Comparison of ENCODE assay signal across 2 cellular contexts in genomic region chr16:548586-548985, GRCh38.
TF ChIP-seq lines count a peak whose summit lies in the region.

No MANE protein-coding gene starts in this region.

TF ChIP-seq in HepG2, 621 proteins besides CTCF, POLR2A, EP300 and RAD21:
- TF ChIP-seq ZBTB2 (CRISPR knock-in tag; IDR thresholded peaks at IDR 0.05; ENCODE audit: low read depth) (no peak), AGO2 (optimal IDR thresholded peaks at IDR 0.05; ENCODE audit: low read depth, low read length) (peak; percentile 45)

TF ChIP-seq in HEK293, 187 proteins besides CTCF, POLR2A, EP300 and RAD21:
- TF ChIP-seq ZNF544 (tag by site-specific recombination; IDR thresholded peaks at IDR 0.05) (no peak), ZBTB44 (tag by site-specific recombination; IDR thresholded peaks at IDR 0.05) (no peak), SCRT2 (tag by site-specific recombination; IDR thresholded peaks at IDR 0.05) (peak; percentile 66), HIC1 (tag by site-specific recombination; IDR thresholded peaks at IDR 0.05) (0 out of 2 replicates have a peak, but pooled peaks have one; percentile 44)
